Comparison of ENCODE assay signal across 24 cellular contexts in genomic region chr4:188308142-188308541, GRCh38.
"Had no signal": no experiment of that assay in that cellular context is flagged by ENCODE, and none has a peak within 500 bp of the region (broad histone marks: within the 10 kb centered on the region; RNA-seq: fewer than 3 reads in every experiment).

No MANE protein-coding gene starts in this region.

- H3K4me2 ChIP-seq: hepatocyte had no signal

- H3K36me3 ChIP-seq: colonic mucosa, esophagus muscularis mucosa, esophagus squamous epithelium, gastrocnemius medialis, gastroesophageal sphincter, heart left ventricle, heart right ventricle had no signal

- H2AFZ ChIP-seq: hepatocyte had no signal

- H3K27ac ChIP-seq: colonic mucosa, coronary artery, dorsolateral prefrontal cortex, epithelial cell of prostate, esophagus muscularis mucosa, esophagus squamous epithelium, foreskin keratinocyte, gastrocnemius medialis, gastroesophageal sphincter, heart left ventricle, heart right ventricle, hepatocyte had no signal

- ATAC-seq: effector memory CD8-positive, alpha-beta T cell; esophagus mucosa; foreskin keratinocyte; gastrocnemius medialis; gastroesophageal sphincter; heart left ventricle; heart right ventricle had no signal

- H3K79me2 ChIP-seq: hepatocyte had no signal

- H3K4me1 ChIP-seq: colonic mucosa, esophagus muscularis mucosa, esophagus squamous epithelium, foreskin keratinocyte, gastrocnemius medialis, gastroesophageal sphincter, heart left ventricle, heart right ventricle had no signal

- H3K9me3 ChIP-seq: colonic mucosa, esophagus muscularis mucosa, esophagus squamous epithelium, gastrocnemius medialis, gastroesophageal sphincter had no signal

- H3K4me3 ChIP-seq: colonic mucosa, coronary artery, dorsolateral prefrontal cortex, esophagus muscularis mucosa, esophagus squamous epithelium, gastrocnemius medialis, gastroesophageal sphincter, heart left ventricle, heart right ventricle, hepatocyte had no signal

- H3K27me3 ChIP-seq: colonic mucosa, esophagus muscularis mucosa, esophagus squamous epithelium, foreskin keratinocyte, gastrocnemius medialis, gastroesophageal sphincter, heart left ventricle, heart right ventricle, hepatocyte had no signal

- DNase-seq: colonic mucosa; cortex of kidney; dermis blood vessel endothelial cell; dorsolateral prefrontal cortex; effector CD8-positive, alpha-beta T cell; effector memory CD4-positive, alpha-beta T cell; effector memory CD8-positive, alpha-beta T cell; endodermal cell; erythroblast; esophagus squamous epithelium; foreskin fibroblast; foreskin keratinocyte; foreskin melanocyte; gastrocnemius medialis; glutamatergic neuron; head of caudate nucleus; heart left ventricle; heart right ventricle had no signal
